7 cellular contexts compared by ENCODE assay signal in genomic region chr9:104386425-104387069, GRCh38.
A peak's percentile ranks its signal among the peaks of the same experiment; 100 is the strongest.
DNase-seq lines count a peak whose midpoint lies in the region; FAIRE-seq and TF ChIP-seq lines count a peak whose summit lies in the region.

No MANE protein-coding gene starts in this region.

- H3K9me3 ChIP-seq in SU-DHL-6 (ENCODE audit: insufficient read depth, low read length): no peaks in the 10 kb centered on the region

- H3K4me2 ChIP-seq in SU-DHL-6 (ENCODE audit: low read depth, low read length, poor library complexity, severe bottlenecking): no peak overlapping the region

- TF ChIP-seq CTCF in GM12874 (IDR thresholded peaks at IDR 0.05; ENCODE audit: insufficient read depth, low read depth, low read length) (peak; percentile 49; the same call in 1 of the 2 replicates), HFF-Myc (IDR thresholded peaks at IDR 0.05; ENCODE audit: low read depth, low read length, missing control alignments) (peak; percentile 28), SU-DHL-6 (IDR thresholded peaks at IDR 0.05; ENCODE audit: insufficient read depth, low read length, poor library complexity, severe bottlenecking) (peak; percentile 38)

- no peaks in the 10 kb centered on the region for H3K27me3 ChIP-seq in SU-DHL-6 (ENCODE audit: low read length)

- H3K9ac ChIP-seq in SU-DHL-6 (ENCODE audit: low read length): no peak overlapping the region

- no peak for FAIRE-seq in urothelium cell line (lab: Jason Lieb, UNC)

- no peak overlapping the region for H2AFZ ChIP-seq in SU-DHL-6 (ENCODE audit: low read depth, low read length, severe bottlenecking)

- H3K9me2 ChIP-seq in SU-DHL-6 (replicated peaks; ENCODE audit: insufficient read depth, low read length): no peaks in the 10 kb centered on the region

- DNase-seq in HFF-Myc (ENCODE audit: extremely low read depth, low read depth): peak; percentile 2
- peak; percentile 42 to 87 (median 47) for DNase-seq in NCI-H1417 (lab: John Stamatoyannopoulos, UW)
- peak; percentile 30 for DNase-seq in iPS DF 19.7 (ENCODE audit: low read depth, low spot score)
- peak; percentile 40 for DNase-seq in urothelium cell line (ENCODE audit: low spot score)
- no peak for DNase-seq in effector CD8-positive, alpha-beta T cell (lab: John Stamatoyannopoulos, UW)

- no peaks in the 10 kb centered on the region for H3K36me3 ChIP-seq in SU-DHL-6 (ENCODE audit: low read length)

- H3K27ac ChIP-seq in SU-DHL-6 (ENCODE audit: low read depth, low read length): no peak overlapping the region

- no peaks in the 10 kb centered on the region for H4K20me1 ChIP-seq in SU-DHL-6 (ENCODE audit: low read depth, low read length)

- H3K4me3 ChIP-seq in HFF-Myc (replicated peaks; ENCODE audit: low read depth, low read length): no peak overlapping the region
- H3K4me3 ChIP-seq in SU-DHL-6 (ENCODE audit: insufficient read depth, low read length, poor library complexity, severe bottlenecking): no peak overlapping the region

- H3F3A ChIP-seq in SU-DHL-6 (ENCODE audit: insufficient read depth): no peaks in the 10 kb centered on the region

- no peaks in the 10 kb centered on the region for H3K79me2 ChIP-seq in SU-DHL-6 (ENCODE audit: insufficient read depth, low read length)
